Comparison of ENCODE assay signal across 14 cellular contexts in genomic region chr15:31381801-31382692, GRCh38. TPM values are rescaled to one million over a fixed set of nuclear protein-coding genes. Genes with fewer than 3 reads are reported as not detected.
A peak's percentile ranks its signal among the peaks of the same experiment; 100 is the strongest.
DNase-seq lines count a peak whose midpoint lies in the region; ATAC-seq, FAIRE-seq and TF ChIP-seq lines count a peak whose summit lies in the region.
"Had no signal": no experiment of that assay in that cellular context is flagged by ENCODE, and none has a peak within 500 bp of the region (broad histone marks: within the 10 kb centered on the region; RNA-seq: fewer than 3 reads in every experiment).

No MANE protein-coding gene starts in this region.

- H3K36me3 ChIP-seq in body of pancreas (replicated peaks in 1 of 2; ENCODE audit: insufficient read depth in 1 of 2, low read depth in 2 of 2) (peaks cover 0 to 4% of the 10 kb centered on the region in 2 donors), HepG2 (replicated peaks in 1 of 2; ENCODE audit: control insufficient read depth in 1 of 2, insufficient read depth in 2 of 2, low read length in 2 of 2) (peaks cover 0 to 3% of the 10 kb centered on the region in 2 experiments; a peak in 2 of 5 replicates), suprapubic skin (peaks cover 42% of the 10 kb centered on the region)

- 44 to 51% methylated on average over 7 to 10 of the region's 10 CpGs for WGBS in body of pancreas, 2 donors
- WGBS in HepG2 (ENCODE audit: low lambda C conversion rate), result 85% methylated on average over 10 of the region's 10 CpGs
- WGBS in suprapubic skin, result 87% methylated on average over 7 of the region's 10 CpGs

- no peak overlapping the region for H3K9ac ChIP-seq in HepG2 (ENCODE audit: insufficient read depth, low read depth, low read length)
- H3K9ac ChIP-seq: parathyroid adenoma had no signal

- TF ChIP-seq POLR2A in body of pancreas (IDR thresholded peaks at IDR 0.05) (no peak), HepG2 (IDR thresholded peaks at IDR 0.05; ENCODE audit: insufficient read depth in 1 of 2, low read depth in 2 of 2, low read length in 2 of 2) (no peak), suprapubic skin (IDR thresholded peaks at IDR 0.05) (no peak)

- H3K36me3 Mint-ChIP-seq in activated naive CD4-positive, alpha-beta T cell treated with anti-CD3 and anti-CD28 coated beads, Interleukin-2, amount 50 U/mL, for 72 hours, result peaks cover 10 to 27% of the 10 kb centered on the region in 2 donors

- no peaks in the 10 kb centered on the region for H4K20me1 ChIP-seq in HepG2 (ENCODE audit: insufficient read depth, low read length)

- H3K79me2 ChIP-seq in HepG2 (ENCODE audit: insufficient read depth, low read length), result no peaks in the 10 kb centered on the region
- H3K79me2 ChIP-seq: parathyroid adenoma had no signal

- POLR2A ChIA-PET in HepG2 (lab: Yijun Ruan, JAX), result interaction anchor here (1.1 to 1.9 kb wide), 2 partner anchors 84 to 117 kb away, joined by 3 to 5 read pairs; no protein-coding TSS in a partner anchor

- H3K9me3 ChIP-seq in body of pancreas (no peaks in the 10 kb centered on the region), HepG2 (ENCODE audit: low read length) (no peaks in the 10 kb centered on the region), suprapubic skin (no peaks in the 10 kb centered on the region)

- intact Hi-C loops in body of pancreas (cut with DNase I), result no loop called here
- intact Hi-C loops in HepG2 (cut with micrococcal nuclease; ENCODE audit: unreplicated experiment), result loop anchor here (10.0 kb wide), 1 partner anchor 57 kb away; the partner anchor contains the start of gene KLF13

- in situ Hi-C loops in HepG2 (cut with HindIII; ENCODE audit: extremely low pct_ligation_motif_present, low pct_unique_long_range_greater_than_20kb), result no loop called here

- no TSS peak for BruUV-seq in HepG2 (replicated peaks; lab: Mats Ljungman, UMichigan)

- H3K27me3 ChIP-seq in body of pancreas (no peaks in the 10 kb centered on the region), HepG2 (ENCODE audit: control insufficient read depth in 1 of 2, insufficient read depth in 2 of 2, low read length in 2 of 2) (no peaks in the 10 kb centered on the region), suprapubic skin (no peaks in the 10 kb centered on the region)

- no peak for ATAC-seq in activated naive CD4-positive, alpha-beta T cell treated with anti-CD3 and anti-CD28 coated beads, Interleukin-2, amount 50 U/mL, for 72 hours
- ATAC-seq in body of pancreas, result peak; percentile 54
- peak; percentile 54 for ATAC-seq in HepG2

- no peak for TF ChIP-seq RAD21 in HepG2 (CRISPR knock-in tag; IDR thresholded peaks at IDR 0.05)

- H3K4me3 ChIP-seq in body of pancreas, result no peak overlapping the region
- H3K4me3 ChIP-seq in HepG2 (replicated peaks in 1 of 3; ENCODE audit: insufficient read depth in 1 of 3, low read depth in 2 of 3, low read length in 3 of 3), result no peak overlapping the region
- H3K4me3 ChIP-seq in suprapubic skin, result no peak overlapping the region

- no peak for DNase-seq in activated naive CD4-positive, alpha-beta T cell treated with anti-CD3 and anti-CD28 coated beads, Interleukin-2, amount 50 U/mL, for 72 hours (ENCODE audit: low spot score in 2 of 2)
- DNase-seq in activated naive CD4-positive, alpha-beta T cell treated with anti-CD3 and anti-CD28 coated beads, Interleukin-2, amount 50 U/mL, for 16 hours, result no peak
- DNase-seq in body of pancreas (peak in 3 of 4 donors; percentile 37 to 66 (median 57)), HepG2 (ENCODE audit: low spot score) (no peak), suprapubic skin (ENCODE audit: low spot score in 2 of 2) (no peak), NCI-H1092 treated with DMSO at 0.1 percent for 48 hours (lab: John Stamatoyannopoulos, UW) (no peak), globus pallidus (ENCODE audit: low spot score) (no peak), NCI-H2107 (lab: John Stamatoyannopoulos, UW) (no peak)
- DNase-seq: caudate nucleus, mesendoderm, NCI-H226, SW 1271 had no signal

- TF ChIP-seq CTCF in body of pancreas (IDR thresholded peaks at IDR 0.05) (no peak), HepG2 (CRISPR knock-in tag; IDR thresholded peaks at IDR 0.05) (no peak), suprapubic skin (IDR thresholded peaks at IDR 0.05) (no peak)

- TF ChIP-seq EP300 in HepG2 (IDR thresholded peaks at IDR 0.05; ENCODE audit: low read depth in 2 of 2, low read length in 2 of 2) (no peak), HepG2 (CRISPR knock-in tag; IDR thresholded peaks at IDR 0.05; ENCODE audit: borderline replicate concordance) (no peak), suprapubic skin (IDR thresholded peaks at IDR 0.05) (no peak)

- CTCF ChIA-PET in HepG2 (lab: Yijun Ruan, JAX; ENCODE audit: low intra/inter-chr PET ratio, low total read pairs), result interaction anchor here (0.9 kb wide), 1 partner anchor 53 kb away, joined by 3 read pairs; no protein-coding TSS in a partner anchor

- peak overlapping the region; percentile 7 to 60 (median 48) for H3K27ac ChIP-seq in body of pancreas
- H3K27ac ChIP-seq in HepG2 (ENCODE audit: extremely low read length, insufficient read depth, low read length), result peak overlapping the region; percentile 28
- peak overlapping the region; percentile 10 for H3K27ac ChIP-seq in suprapubic skin
- H3K27ac ChIP-seq: epithelial cell of prostate, parathyroid adenoma had no signal

- no peak overlapping the region for H2AFZ ChIP-seq in HepG2 (ENCODE audit: low read length)
- H2AFZ ChIP-seq: parathyroid adenoma had no signal

- FAIRE-seq in HepG2 (lab: Jason Lieb, UNC), result no peak

- peak overlapping the region; percentile 36 to 46 for H3K27ac Mint-ChIP-seq in activated naive CD4-positive, alpha-beta T cell treated with anti-CD3 and anti-CD28 coated beads, Interleukin-2, amount 50 U/mL, for 72 hours

- peak overlapping the region; percentile 67 for H3K4me2 ChIP-seq in HepG2 (ENCODE audit: low read depth, low read length)

- H3K4me1 ChIP-seq in body of pancreas (peaks cover 36% of the 10 kb centered on the region), HepG2 (ENCODE audit: insufficient read depth, low read length) (peaks cover 22% of the 10 kb centered on the region), suprapubic skin (peaks cover under 1% of the 10 kb centered on the region)
- H3K4me1 ChIP-seq: parathyroid adenoma had no signal

- peaks cover 0 to 5% of the 10 kb centered on the region in 2 donors for H3K9me3 Mint-ChIP-seq in activated naive CD4-positive, alpha-beta T cell treated with anti-CD3 and anti-CD28 coated beads, Interleukin-2, amount 50 U/mL, for 72 hours

TF ChIP-seq in HepG2, 621 proteins besides CTCF, POLR2A, EP300 and RAD21 (continues in another document):
- no peak for TF ChIP-seq MNT (IDR thresholded peaks at IDR 0.05)

RNA-seq across cellular contexts. Expression of gene KLF13, which starts 55.4 kb away (rescaled TPM):
- 100 to 1,000 TPM; 124 to 161 TPM for total RNA-seq in activated naive CD4-positive, alpha-beta T cell treated with anti-CD3 and anti-CD28 coated beads, Interleukin-2, amount 50 U/mL, for 72 hours
- total RNA-seq in body of pancreas (10 to 100 TPM; 25.7 to 38.4 TPM), HepG2 (2016; rRNA removed; fragmentation: Illumina TruSeq; extraction: Trizol) (25.1 and 27.8 TPM in 2 replicates), suprapubic skin (100 to 1,000 TPM; 141 to 162 (median 145) TPM)
- total RNA-seq in HepG2 (2016; cell fraction: cytosol; rRNA removed; fragmentation: Illumina TruSeq; extraction: Trizol; ENCODE audit: low read depth), result 1.4 and 2.8 TPM in 2 replicates
- total RNA-seq in HepG2 (2016; cell fraction: insoluble cytoplasmic fraction; rRNA removed; fragmentation: Illumina TruSeq; extraction: Trizol), result 21.2 and 24.1 TPM in 2 replicates
- total RNA-seq in HepG2 (2016; cell fraction: membrane; rRNA removed; fragmentation: Illumina TruSeq; extraction: Trizol), result 6.8 and 8.3 TPM in 2 replicates
- total RNA-seq in HepG2 (2016; cell fraction: nucleus; rRNA removed; fragmentation: Illumina TruSeq; extraction: Trizol), result 13.1 and 18.9 TPM in 2 replicates
- 16.8 and 18.8 TPM in 2 replicates for polyA plus RNA-seq in HepG2 (2011; rRNA removed)
- 9.1 and 11.1 TPM in 2 replicates for polyA plus RNA-seq in HepG2 (2011; cell fraction: cytosol; rRNA removed)
- polyA plus RNA-seq in HepG2 (2011; cell fraction: nucleus; rRNA removed), result 12.3 and 14.2 TPM in 2 replicates
- polyA plus RNA-seq in HepG2 (2012), result 22.0 and 24.4 TPM in 2 replicates
- 1.1 and 2.1 TPM in 2 replicates for polyA plus RNA-seq in HepG2 (2016; cell fraction: cytosol; fragmentation: Illumina TruSeq; extraction: Trizol; ENCODE audit: low read depth)
- polyA plus RNA-seq in HepG2 (2016; cell fraction: insoluble cytoplasmic fraction; fragmentation: Illumina TruSeq; extraction: Trizol; ENCODE audit: low read depth), result 31.2 and 34.3 TPM in 2 replicates
- polyA plus RNA-seq in HepG2 (2016; cell fraction: membrane; fragmentation: Illumina TruSeq; extraction: Trizol; ENCODE audit: low read depth), result 5.5 and 7.5 TPM in 2 replicates
- 30.0 and 34.4 TPM in 2 replicates for polyA plus RNA-seq in HepG2 (2016; cell fraction: nucleus; fragmentation: Illumina TruSeq; extraction: Trizol; ENCODE audit: insufficient read depth, low read depth)
- 23.8 and 65.8 TPM in 2 replicates for polyA minus RNA-seq in HepG2 (2011; rRNA and poly(A)+ RNA removed; ENCODE audit: low replicate concordance)
- 12.2 and 13.9 TPM in 2 replicates for polyA minus RNA-seq in HepG2 (2011; cell fraction: cytosol; rRNA and poly(A)+ RNA removed)
- polyA minus RNA-seq in HepG2 (2011; cell fraction: nucleus; rRNA and poly(A)+ RNA removed), result 6.3 and 8.8 TPM in 2 replicates

Comparison
In these comparisons a context has a peak if more than half of its experiments do, and no peak if none do; other contexts are left out.
1. ATAC-seq: peak in body of pancreas (single experiment) and HepG2 (single experiment); none in activated naive CD4-positive, alpha-beta T cell treated with anti-CD3 and anti-CD28 coated beads, Interleukin-2, amount 50 U/mL, for 72 hours (0 of 2).
2. DNase-seq: peak in body of pancreas (3 of 4); none in activated naive CD4-positive, alpha-beta T cell treated with anti-CD3 and anti-CD28 coated beads, Interleukin-2, amount 50 U/mL, for 72 hours (0 of 2), activated naive CD4-positive, alpha-beta T cell treated with anti-CD3 and anti-CD28 coated beads, Interleukin-2, amount 50 U/mL, for 16 hours (single experiment), HepG2 (single experiment), suprapubic skin (0 of 2), NCI-H1092 treated with DMSO at 0.1 percent for 48 hours (single experiment), globus pallidus (single experiment) and NCI-H2107 (single experiment).
3. Peak in every context shown above with its lines, with median percentiles within 50 percentile points of each other: H3K27ac ChIP-seq.